Comparison of ENCODE assay signal across 1 cellular context in the genomic region with DNA sequence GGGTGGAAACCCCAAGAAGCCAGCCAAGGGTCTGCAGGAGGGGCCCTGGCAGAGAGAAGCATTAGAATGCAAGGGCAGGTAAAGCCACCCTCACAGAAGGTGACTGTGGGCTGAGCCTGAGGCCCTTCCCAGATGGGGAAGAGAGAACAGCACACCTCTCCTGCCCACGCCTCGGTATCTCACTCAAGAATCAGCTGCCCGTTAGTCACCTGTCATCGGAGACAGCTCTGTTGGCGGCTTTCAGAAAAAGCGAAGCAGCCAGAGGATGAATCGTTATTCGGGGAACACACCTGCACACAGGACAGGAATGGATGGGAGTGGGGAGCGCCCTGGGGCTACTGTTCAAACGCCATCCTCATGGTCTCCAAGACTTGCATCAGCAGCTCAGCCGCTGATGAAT.
A peak's percentile ranks its signal among the peaks of the same experiment; 100 is the strongest.
TF ChIP-seq lines count a peak whose summit lies in the region.

No MANE protein-coding gene starts in this region.

TF ChIP-seq in K562, 482 proteins besides CTCF, POLR2A, EP300 and RAD21 (continued from another document and continues in another):
- TF ChIP-seq, protein P1, sequence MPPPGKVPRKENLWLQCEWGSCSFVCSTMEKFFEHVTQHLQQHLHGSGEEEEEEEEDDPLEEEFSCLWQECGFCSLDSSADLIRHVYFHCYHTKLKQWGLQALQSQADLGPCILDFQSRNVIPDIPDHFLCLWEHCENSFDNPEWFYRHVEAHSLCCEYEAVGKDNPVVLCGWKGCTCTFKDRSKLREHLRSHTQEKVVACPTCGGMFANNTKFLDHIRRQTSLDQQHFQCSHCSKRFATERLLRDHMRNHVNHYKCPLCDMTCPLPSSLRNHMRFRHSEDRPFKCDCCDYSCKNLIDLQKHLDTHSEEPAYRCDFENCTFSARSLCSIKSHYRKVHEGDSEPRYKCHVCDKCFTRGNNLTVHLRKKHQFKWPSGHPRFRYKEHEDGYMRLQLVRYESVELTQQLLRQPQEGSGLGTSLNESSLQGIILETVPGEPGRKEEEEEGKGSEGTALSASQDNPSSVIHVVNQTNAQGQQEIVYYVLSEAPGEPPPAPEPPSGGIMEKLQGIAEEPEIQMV (tag; conservative IDR thresholded peaks at IDR 0.05; ENCODE audit: low read depth): no peak
- TF ChIP-seq OTX1 (CRISPR knock-in tag; IDR thresholded peaks at IDR 0.05): no peak
- no peak for TF ChIP-seq TOE1 (IDR thresholded peaks at IDR 0.05; ENCODE audit: borderline replicate concordance)
- TF ChIP-seq TOE1 (CRISPR knock-in tag; IDR thresholded peaks at IDR 0.05; ENCODE audit: borderline replicate concordance, low read depth): no peak
- TF ChIP-seq MYBL2 (IDR thresholded peaks at IDR 0.05; ENCODE audit: low read depth): no peak
- TF ChIP-seq MYBL2 (CRISPR knock-in tag; IDR thresholded peaks at IDR 0.05; ENCODE audit: borderline replicate concordance): no peak
- no peak for TF ChIP-seq ZNF589 (CRISPR knock-in tag; IDR thresholded peaks at IDR 0.05; ENCODE audit: low read depth)
- peak; percentile 82 for TF ChIP-seq CTBP1 (IDR thresholded peaks at IDR 0.05; ENCODE audit: borderline replicate concordance)
- TF ChIP-seq, protein P2, sequence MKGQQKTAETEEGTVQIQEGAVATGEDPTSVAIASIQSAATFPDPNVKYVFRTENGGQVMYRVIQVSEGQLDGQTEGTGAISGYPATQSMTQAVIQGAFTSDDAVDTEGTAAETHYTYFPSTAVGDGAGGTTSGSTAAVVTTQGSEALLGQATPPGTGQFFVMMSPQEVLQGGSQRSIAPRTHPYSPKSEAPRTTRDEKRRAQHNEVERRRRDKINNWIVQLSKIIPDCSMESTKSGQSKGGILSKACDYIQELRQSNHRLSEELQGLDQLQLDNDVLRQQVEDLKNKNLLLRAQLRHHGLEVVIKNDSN (CRISPR knock-in tag; IDR thresholded peaks at IDR 0.05): no peak
- peak; percentile 50; the same call in 1 of the 2 replicates for TF ChIP-seq MYC (IDR thresholded peaks at IDR 0.05; ENCODE audit: low read depth, low read length)
- TF ChIP-seq MYC (CRISPR knock-in tag; IDR thresholded peaks at IDR 0.05; ENCODE audit: borderline replicate concordance, low read depth): no peak
- TF ChIP-seq, protein P3, sequence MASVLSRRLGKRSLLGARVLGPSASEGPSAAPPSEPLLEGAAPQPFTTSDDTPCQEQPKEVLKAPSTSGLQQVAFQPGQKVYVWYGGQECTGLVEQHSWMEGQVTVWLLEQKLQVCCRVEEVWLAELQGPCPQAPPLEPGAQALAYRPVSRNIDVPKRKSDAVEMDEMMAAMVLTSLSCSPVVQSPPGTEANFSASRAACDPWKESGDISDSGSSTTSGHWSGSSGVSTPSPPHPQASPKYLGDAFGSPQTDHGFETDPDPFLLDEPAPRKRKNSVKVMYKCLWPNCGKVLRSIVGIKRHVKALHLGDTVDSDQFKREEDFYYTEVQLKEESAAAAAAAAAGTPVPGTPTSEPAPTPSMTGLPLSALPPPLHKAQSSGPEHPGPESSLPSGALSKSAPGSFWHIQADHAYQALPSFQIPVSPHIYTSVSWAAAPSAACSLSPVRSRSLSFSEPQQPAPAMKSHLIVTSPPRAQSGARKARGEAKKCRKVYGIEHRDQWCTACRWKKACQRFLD (CRISPR knock-in tag; IDR thresholded peaks at IDR 0.05): no peak; the same call in 1 of the 2 replicates
- TF ChIP-seq GATAD2A (IDR thresholded peaks at IDR 0.05): no peak
- TF ChIP-seq JUND (IDR thresholded peaks at IDR 0.05; ENCODE audit: borderline replicate concordance, low read depth, low read length): 0 out of 2 replicates have a peak, but pooled peaks have one; percentile 28
- TF ChIP-seq JUND (tag; IDR thresholded peaks at IDR 0.05; ENCODE audit: borderline replicate concordance, low read depth, low read length): no peak
- TF ChIP-seq, protein P4, sequence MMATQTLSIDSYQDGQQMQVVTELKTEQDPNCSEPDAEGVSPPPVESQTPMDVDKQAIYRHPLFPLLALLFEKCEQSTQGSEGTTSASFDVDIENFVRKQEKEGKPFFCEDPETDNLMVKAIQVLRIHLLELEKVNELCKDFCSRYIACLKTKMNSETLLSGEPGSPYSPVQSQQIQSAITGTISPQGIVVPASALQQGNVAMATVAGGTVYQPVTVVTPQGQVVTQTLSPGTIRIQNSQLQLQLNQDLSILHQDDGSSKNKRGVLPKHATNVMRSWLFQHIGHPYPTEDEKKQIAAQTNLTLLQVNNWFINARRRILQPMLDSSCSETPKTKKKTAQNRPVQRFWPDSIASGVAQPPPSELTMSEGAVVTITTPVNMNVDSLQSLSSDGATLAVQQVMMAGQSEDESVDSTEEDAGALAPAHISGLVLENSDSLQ (IDR thresholded peaks at IDR 0.05): peak; percentile 21; the same call in 1 of the 2 replicates
- TF ChIP-seq CREBBP (IDR thresholded peaks at IDR 0.05; ENCODE audit: low read depth, low read length): no peak
- TF ChIP-seq RCOR1 (IDR thresholded peaks at IDR 0.05; ENCODE audit: borderline replicate concordance in 1 of 2, low read depth in 2 of 2, low read length in 2 of 2): peak in 1 of 2 experiments; percentile 43; a peak in 1 of 4 replicates
- TF ChIP-seq CHD1 (IDR thresholded peaks at IDR 0.05; ENCODE audit: low read length): no peak
- TF ChIP-seq CHCHD3 (CRISPR knock-in tag; IDR thresholded peaks at IDR 0.05): no peak
- TF ChIP-seq, protein P5, sequence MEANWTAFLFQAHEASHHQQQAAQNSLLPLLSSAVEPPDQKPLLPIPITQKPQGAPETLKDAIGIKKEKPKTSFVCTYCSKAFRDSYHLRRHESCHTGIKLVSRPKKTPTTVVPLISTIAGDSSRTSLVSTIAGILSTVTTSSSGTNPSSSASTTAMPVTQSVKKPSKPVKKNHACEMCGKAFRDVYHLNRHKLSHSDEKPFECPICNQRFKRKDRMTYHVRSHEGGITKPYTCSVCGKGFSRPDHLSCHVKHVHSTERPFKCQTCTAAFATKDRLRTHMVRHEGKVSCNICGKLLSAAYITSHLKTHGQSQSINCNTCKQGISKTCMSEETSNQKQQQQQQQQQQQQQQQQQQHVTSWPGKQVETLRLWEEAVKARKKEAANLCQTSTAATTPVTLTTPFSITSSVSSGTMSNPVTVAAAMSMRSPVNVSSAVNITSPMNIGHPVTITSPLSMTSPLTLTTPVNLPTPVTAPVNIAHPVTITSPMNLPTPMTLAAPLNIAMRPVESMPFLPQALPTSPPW (CRISPR knock-in tag; IDR thresholded peaks at IDR 0.05): no peak
- TF ChIP-seq ZEB2 (IDR thresholded peaks at IDR 0.05): peak; percentile 88
- TF ChIP-seq, protein P6, sequence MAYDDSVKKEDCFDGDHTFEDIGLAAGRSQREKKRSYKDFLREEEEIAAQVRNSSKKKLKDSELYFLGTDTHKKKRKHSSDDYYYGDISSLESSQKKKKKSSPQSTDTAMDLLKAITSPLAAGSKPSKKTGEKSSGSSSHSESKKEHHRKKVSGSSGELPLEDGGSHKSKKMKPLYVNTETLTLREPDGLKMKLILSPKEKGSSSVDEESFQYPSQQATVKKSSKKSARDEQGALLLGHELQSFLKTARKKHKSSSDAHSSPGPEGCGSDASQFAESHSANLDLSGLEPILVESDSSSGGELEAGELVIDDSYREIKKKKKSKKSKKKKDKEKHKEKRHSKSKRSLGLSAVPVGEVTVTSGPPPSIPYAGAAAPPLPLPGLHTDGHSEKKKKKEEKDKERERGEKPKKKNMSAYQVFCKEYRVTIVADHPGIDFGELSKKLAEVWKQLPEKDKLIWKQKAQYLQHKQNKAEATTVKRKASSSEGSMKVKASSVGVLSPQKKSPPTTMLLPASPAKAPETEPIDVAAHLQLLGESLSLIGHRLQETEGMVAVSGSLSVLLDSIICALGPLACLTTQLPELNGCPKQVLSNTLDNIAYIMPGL (CRISPR knock-in tag; IDR thresholded peaks at IDR 0.05): no peak
- no peak for TF ChIP-seq ZNF354B (CRISPR knock-in tag; IDR thresholded peaks at IDR 0.05)
- TF ChIP-seq PTBP1 (IDR thresholded peaks at IDR 0.05; ENCODE audit: low read depth, low read length): no peak
- TF ChIP-seq FOXM1 (IDR thresholded peaks at IDR 0.05; ENCODE audit: low read depth): no peak
- no peak for TF ChIP-seq FOXM1 (CRISPR knock-in tag; IDR thresholded peaks at IDR 0.05; ENCODE audit: low read depth)
- TF ChIP-seq, protein P7, sequence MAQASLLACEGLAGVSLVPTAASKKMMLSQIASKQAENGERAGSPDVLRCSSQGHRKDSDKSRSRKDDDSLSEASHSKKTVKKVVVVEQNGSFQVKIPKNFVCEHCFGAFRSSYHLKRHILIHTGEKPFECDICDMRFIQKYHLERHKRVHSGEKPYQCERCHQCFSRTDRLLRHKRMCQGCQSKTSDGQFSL (CRISPR knock-in tag; IDR thresholded peaks at IDR 0.05): no peak
- TF ChIP-seq, protein P7 (tag; IDR thresholded peaks at IDR 0.05): no peak
- no peak for TF ChIP-seq ZNF695 (CRISPR knock-in tag; IDR thresholded peaks at IDR 0.05)
- TF ChIP-seq PURB (CRISPR knock-in tag; IDR thresholded peaks at IDR 0.05; ENCODE audit: low read depth): no peak
- TF ChIP-seq RFX1 (IDR thresholded peaks at IDR 0.05): no peak
- TF ChIP-seq NEUROD1 (IDR thresholded peaks at IDR 0.05; ENCODE audit: borderline replicate concordance, low read depth, low read length, partially characterized antibody): no peak
- no peak for TF ChIP-seq SMARCC2 (IDR thresholded peaks at IDR 0.05; ENCODE audit: low read depth)
- no peak for TF ChIP-seq EHMT2 (IDR thresholded peaks at IDR 0.05)
- no peak for TF ChIP-seq CBX3 (IDR thresholded peaks at IDR 0.05; ENCODE audit: borderline replicate concordance in 1 of 2, low read length in 2 of 2)
- 0 out of 2 replicates have a peak, but pooled peaks have one; percentile 33 for TF ChIP-seq DMBX1 (CRISPR knock-in tag; IDR thresholded peaks at IDR 0.05; ENCODE audit: borderline replicate concordance)
- TF ChIP-seq, protein P8, sequence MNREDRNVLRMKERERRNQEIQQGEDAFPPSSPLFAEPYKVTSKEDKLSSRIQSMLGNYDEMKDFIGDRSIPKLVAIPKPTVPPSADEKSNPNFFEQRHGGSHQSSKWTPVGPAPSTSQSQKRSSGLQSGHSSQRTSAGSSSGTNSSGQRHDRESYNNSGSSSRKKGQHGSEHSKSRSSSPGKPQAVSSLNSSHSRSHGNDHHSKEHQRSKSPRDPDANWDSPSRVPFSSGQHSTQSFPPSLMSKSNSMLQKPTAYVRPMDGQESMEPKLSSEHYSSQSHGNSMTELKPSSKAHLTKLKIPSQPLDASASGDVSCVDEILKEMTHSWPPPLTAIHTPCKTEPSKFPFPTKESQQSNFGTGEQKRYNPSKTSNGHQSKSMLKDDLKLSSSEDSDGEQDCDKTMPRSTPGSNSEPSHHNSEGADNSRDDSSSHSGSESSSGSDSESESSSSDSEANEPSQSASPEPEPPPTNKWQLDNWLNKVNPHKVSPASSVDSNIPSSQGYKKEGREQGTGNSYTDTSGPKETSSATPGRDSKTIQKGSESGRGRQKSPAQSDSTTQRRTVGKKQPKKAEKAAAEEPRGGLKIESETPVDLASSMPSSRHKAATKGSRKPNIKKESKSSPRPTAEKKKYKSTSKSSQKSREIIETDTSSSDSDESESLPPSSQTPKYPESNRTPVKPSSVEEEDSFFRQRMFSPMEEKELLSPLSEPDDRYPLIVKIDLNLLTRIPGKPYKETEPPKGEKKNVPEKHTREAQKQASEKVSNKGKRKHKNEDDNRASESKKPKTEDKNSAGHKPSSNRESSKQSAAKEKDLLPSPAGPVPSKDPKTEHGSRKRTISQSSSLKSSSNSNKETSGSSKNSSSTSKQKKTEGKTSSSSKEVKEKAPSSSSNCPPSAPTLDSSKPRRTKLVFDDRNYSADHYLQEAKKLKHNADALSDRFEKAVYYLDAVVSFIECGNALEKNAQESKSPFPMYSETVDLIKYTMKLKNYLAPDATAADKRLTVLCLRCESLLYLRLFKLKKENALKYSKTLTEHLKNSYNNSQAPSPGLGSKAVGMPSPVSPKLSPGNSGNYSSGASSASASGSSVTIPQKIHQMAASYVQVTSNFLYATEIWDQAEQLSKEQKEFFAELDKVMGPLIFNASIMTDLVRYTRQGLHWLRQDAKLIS (CRISPR knock-in tag; IDR thresholded peaks at IDR 0.05): no peak
- no peak for TF ChIP-seq ZNF165 (CRISPR knock-in tag; IDR thresholded peaks at IDR 0.05; ENCODE audit: borderline replicate concordance)
- TF ChIP-seq, protein P9, sequence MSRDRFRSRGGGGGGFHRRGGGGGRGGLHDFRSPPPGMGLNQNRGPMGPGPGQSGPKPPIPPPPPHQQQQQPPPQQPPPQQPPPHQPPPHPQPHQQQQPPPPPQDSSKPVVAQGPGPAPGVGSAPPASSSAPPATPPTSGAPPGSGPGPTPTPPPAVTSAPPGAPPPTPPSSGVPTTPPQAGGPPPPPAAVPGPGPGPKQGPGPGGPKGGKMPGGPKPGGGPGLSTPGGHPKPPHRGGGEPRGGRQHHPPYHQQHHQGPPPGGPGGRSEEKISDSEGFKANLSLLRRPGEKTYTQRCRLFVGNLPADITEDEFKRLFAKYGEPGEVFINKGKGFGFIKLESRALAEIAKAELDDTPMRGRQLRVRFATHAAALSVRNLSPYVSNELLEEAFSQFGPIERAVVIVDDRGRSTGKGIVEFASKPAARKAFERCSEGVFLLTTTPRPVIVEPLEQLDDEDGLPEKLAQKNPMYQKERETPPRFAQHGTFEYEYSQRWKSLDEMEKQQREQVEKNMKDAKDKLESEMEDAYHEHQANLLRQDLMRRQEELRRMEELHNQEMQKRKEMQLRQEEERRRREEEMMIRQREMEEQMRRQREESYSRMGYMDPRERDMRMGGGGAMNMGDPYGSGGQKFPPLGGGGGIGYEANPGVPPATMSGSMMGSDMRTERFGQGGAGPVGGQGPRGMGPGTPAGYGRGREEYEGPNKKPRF (IDR thresholded peaks at IDR 0.05; ENCODE audit: low read depth, low read length): no peak
- TF ChIP-seq RBM25 (IDR thresholded peaks at IDR 0.05; ENCODE audit: low read depth, low read length, severe bottlenecking): no peak
- no peak for TF ChIP-seq CCNT2 (IDR thresholded peaks at IDR 0.05; ENCODE audit: borderline replicate concordance, extremely low read depth, insufficient read length, low read depth, low read length)
- TF ChIP-seq HNRNPL (IDR thresholded peaks at IDR 0.05; ENCODE audit: low read depth, low read length): no peak
- TF ChIP-seq ARID2 (IDR thresholded peaks at IDR 0.05): no peak
- no peak for TF ChIP-seq ZNF124 (CRISPR knock-in tag; IDR thresholded peaks at IDR 0.05)
- TF ChIP-seq, protein P10, sequence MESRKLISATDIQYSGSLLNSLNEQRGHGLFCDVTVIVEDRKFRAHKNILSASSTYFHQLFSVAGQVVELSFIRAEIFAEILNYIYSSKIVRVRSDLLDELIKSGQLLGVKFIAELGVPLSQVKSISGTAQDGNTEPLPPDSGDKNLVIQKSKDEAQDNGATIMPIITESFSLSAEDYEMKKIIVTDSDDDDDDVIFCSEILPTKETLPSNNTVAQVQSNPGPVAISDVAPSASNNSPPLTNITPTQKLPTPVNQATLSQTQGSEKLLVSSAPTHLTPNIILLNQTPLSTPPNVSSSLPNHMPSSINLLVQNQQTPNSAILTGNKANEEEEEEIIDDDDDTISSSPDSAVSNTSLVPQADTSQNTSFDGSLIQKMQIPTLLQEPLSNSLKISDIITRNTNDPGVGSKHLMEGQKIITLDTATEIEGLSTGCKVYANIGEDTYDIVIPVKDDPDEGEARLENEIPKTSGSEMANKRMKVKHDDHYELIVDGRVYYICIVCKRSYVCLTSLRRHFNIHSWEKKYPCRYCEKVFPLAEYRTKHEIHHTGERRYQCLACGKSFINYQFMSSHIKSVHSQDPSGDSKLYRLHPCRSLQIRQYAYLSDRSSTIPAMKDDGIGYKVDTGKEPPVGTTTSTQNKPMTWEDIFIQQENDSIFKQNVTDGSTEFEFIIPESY (CRISPR knock-in tag; IDR thresholded peaks at IDR 0.05): no peak
- TF ChIP-seq ZNF311 (CRISPR knock-in tag; IDR thresholded peaks at IDR 0.05): no peak
- TF ChIP-seq TSC22D4 (tag; IDR thresholded peaks at IDR 0.05): no peak
- TF ChIP-seq TARDBP (IDR thresholded peaks at IDR 0.05): no peak
- no peak for TF ChIP-seq MTA3 (IDR thresholded peaks at IDR 0.05; ENCODE audit: borderline replicate concordance)
- peak; percentile 63 for TF ChIP-seq MEIS2 (IDR thresholded peaks at IDR 0.05; ENCODE audit: partially characterized antibody)
